In the genomic region with DNA sequence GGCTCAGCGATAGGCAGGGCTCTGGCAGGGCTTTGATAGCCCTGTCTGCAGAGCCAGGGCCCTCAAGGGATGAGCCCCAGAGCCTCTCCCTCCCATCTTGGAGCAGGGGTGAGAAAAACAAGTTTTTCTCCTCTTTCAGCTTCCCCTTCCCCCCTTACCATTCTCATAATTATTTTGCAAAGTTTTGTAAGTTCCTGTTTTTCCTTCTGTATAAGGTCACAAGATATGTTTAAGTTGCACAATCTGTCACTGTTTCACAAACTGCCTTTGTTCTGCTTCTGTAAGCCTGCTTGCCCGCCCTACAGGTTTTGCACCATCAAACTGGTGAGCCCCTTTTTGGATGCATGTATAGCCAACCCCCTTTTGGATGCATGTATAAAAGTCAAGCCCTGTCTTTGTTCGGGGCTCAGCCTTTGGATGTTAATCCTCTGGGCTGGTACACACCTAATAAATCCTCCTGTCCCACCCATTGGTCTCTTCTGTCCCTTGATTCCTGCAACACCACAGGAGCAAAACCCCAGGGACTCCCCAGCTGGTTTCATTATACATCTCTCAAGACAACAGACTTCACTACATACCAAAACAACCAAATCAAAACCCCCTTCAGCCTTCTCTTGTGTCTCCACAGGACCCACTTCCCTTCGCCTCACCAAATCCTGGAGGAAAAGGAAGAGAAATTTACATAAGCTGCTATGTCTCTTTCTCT, we compare ENCODE assay signal across 15 cellular contexts. TPM values are rescaled to one million over a fixed set of nuclear protein-coding genes. Genes with fewer than 3 reads are reported as not detected.
DNase-seq lines count a peak whose midpoint lies in the region; ATAC-seq and TF ChIP-seq lines count a peak whose summit lies in the region.
"Had no signal": no experiment of that assay in that cellular context is flagged by ENCODE, and none has a peak within 500 bp of the region (broad histone marks: within the 10 kb centered on the region; RNA-seq: fewer than 3 reads in every experiment).

No MANE protein-coding gene starts in this region.

- H3K27ac ChIP-seq in DOHH2 (ENCODE audit: low read depth, low read length): peak overlapping the region; percentile 68
- H3K27ac ChIP-seq in HCT116 (ENCODE audit: low read depth, low read length): no peak overlapping the region
- no peak overlapping the region for H3K27ac ChIP-seq in right lobe of liver
- peak overlapping the region in 2 of 5 donors; percentile 46 for H3K27ac ChIP-seq in stomach
- H3K27ac ChIP-seq: cardiac muscle cell, hepatocyte had no signal

- H3K4me1 ChIP-seq in DOHH2 (ENCODE audit: control insufficient read depth, low read length): peaks cover 32% of the 10 kb centered on the region
- no peaks in the 10 kb centered on the region for H3K4me1 ChIP-seq in HCT116 (ENCODE audit: control insufficient read depth in 1 of 2, insufficient read depth in 2 of 2, low read length in 2 of 2)
- H3K4me1 ChIP-seq in right lobe of liver: no peaks in the 10 kb centered on the region
- H3K4me1 ChIP-seq in stomach: no peaks in the 10 kb centered on the region

- H3K9me2 ChIP-seq in DOHH2 (replicated peaks; ENCODE audit: control insufficient read depth, low read length): no peaks in the 10 kb centered on the region
- no peaks in the 10 kb centered on the region for H3K9me2 ChIP-seq in HCT116 (ENCODE audit: insufficient read depth)

- TF ChIP-seq CTCF in DOHH2 (IDR thresholded peaks at IDR 0.05; ENCODE audit: low read depth, low read length, poor library complexity, severe bottlenecking) (no peak), HCT116 (IDR thresholded peaks at IDR 0.05 in 2 of 3, conservative IDR thresholded peaks at IDR 0.05 in 1 of 3; ENCODE audit: borderline replicate concordance in 1 of 3, insufficient read depth in 1 of 3, low read depth in 2 of 3, low read length in 2 of 3) (no peak), right lobe of liver (IDR thresholded peaks at IDR 0.05) (no peak), GM20000 (IDR thresholded peaks at IDR 0.05; ENCODE audit: extremely low read depth, missing control alignments) (no peak), stomach (IDR thresholded peaks at IDR 0.05) (no peak)

- no TSS peak for BruUV-seq in HCT116 (replicated peaks; lab: Mats Ljungman, UMichigan)

- H3K4me3 ChIP-seq in DOHH2 (ENCODE audit: low read length) (peak overlapping the region; percentile 15), HCT116 (replicated peaks in 1 of 2; ENCODE audit: low read depth in 1 of 2, low read length in 2 of 2) (no peak overlapping the region), right lobe of liver (no peak overlapping the region), stomach (no peak overlapping the region)
- H3K4me3 ChIP-seq: cardiac muscle cell, hepatocyte had no signal

- TF ChIP-seq EP300 in stomach (IDR thresholded peaks at IDR 0.05): no peak

- ATAC-seq in HCT116 (no peak), right lobe of liver (peak; percentile 29 to 54 (median 42))
- ATAC-seq: activated T-cell treated with anti-CD3 and anti-CD28 coated beads, Interleukin-2, amount 50 U/mL, for 4 hours; WTC11 had no signal

- CTCF ChIA-PET in HCT116 (lab: Charles Lee): no interaction called here

- H3K79me2 ChIP-seq in DOHH2 (ENCODE audit: control insufficient read depth, low read length) (no peaks in the 10 kb centered on the region), HCT116 (ENCODE audit: insufficient read depth, low read length) (no peaks in the 10 kb centered on the region)
- H3K79me2 ChIP-seq: hepatocyte had no signal

- H4K20me1 ChIP-seq in DOHH2 (ENCODE audit: control insufficient read depth, insufficient read depth, low read depth, low read length): no peaks in the 10 kb centered on the region
- H4K20me1 ChIP-seq in HCT116 (ENCODE audit: insufficient read depth): no peaks in the 10 kb centered on the region

- POLR2A ChIA-PET in HCT116 (lab: Charles Lee): no interaction called here

- RAD21 ChIA-PET in HCT116 (lab: Charles Lee; ENCODE audit: low non-redundant PET in 1 of 2, low total read pairs in 2 of 2, uncharacterized antibody in 2 of 2, unreplicated experiment in 2 of 2): no interaction called here

- no peak for TF ChIP-seq RAD21 in HCT116 (IDR thresholded peaks at IDR 0.05; ENCODE audit: low read depth)

- intact Hi-C loops in HCT116 (cut with micrococcal nuclease) (no loop called here), right lobe of liver (cut with DNase I) (no loop called here), stomach (cut with DNase I; ENCODE audit: low total_unique reads) (no loop called here)

- H3K4me2 ChIP-seq in DOHH2 (ENCODE audit: low read length) (peak overlapping the region; percentile 41), HCT116 (ENCODE audit: low read length) (no peak overlapping the region)
- H3K4me2 ChIP-seq: hepatocyte had no signal

- peaks cover 25% of the 10 kb centered on the region for H3K9me3 ChIP-seq in DOHH2 (ENCODE audit: control insufficient read depth, insufficient read depth, low read length)
- peaks cover 0 to 4% of the 10 kb centered on the region in 2 experiments; a peak in 1 of 4 replicates for H3K9me3 ChIP-seq in HCT116 (ENCODE audit: control insufficient read depth in 1 of 2, insufficient read depth in 1 of 2, low read depth in 1 of 2, low read length in 2 of 2)
- no peaks in the 10 kb centered on the region for H3K9me3 ChIP-seq in right lobe of liver
- H3K9me3 ChIP-seq in stomach: peaks cover 0 to 44% (median 27%) of the 10 kb centered on the region in 4 donors

- TF ChIP-seq POLR2A in HCT116 (IDR thresholded peaks at IDR 0.05; ENCODE audit: borderline replicate concordance, extremely low read depth, insufficient read depth, insufficient read length) (no peak), right lobe of liver (IDR thresholded peaks at IDR 0.05) (no peak), stomach (IDR thresholded peaks at IDR 0.05) (no peak)

- 69% methylated on average over 2 of the region's 4 CpGs for WGBS in right lobe of liver (ENCODE audit: insufficient coverage, low coverage, low lambda C conversion rate, missing lambda C conversion rate)
- WGBS in stomach, 5 donors: 85 to 88% (median 86%) methylated on average over 4 of the region's 4 CpGs

- no peak overlapping the region for H2AFZ ChIP-seq in HCT116 (ENCODE audit: low read depth, low read length, poor library complexity, severe bottlenecking)
- H2AFZ ChIP-seq: hepatocyte had no signal

- DNase-seq in HCT116 (ENCODE audit: low read depth, low spot score) (no peak), OCI-M1 (lab: John Stamatoyannopoulos, UW) (peak; percentile 85), right lobe of liver (no peak), GM20000 (ENCODE audit: low spot score) (no peak), DMS79 treated with DMSO at 0.1 percent for 48 hours (lab: John Stamatoyannopoulos, UW) (no peak), NCI-H2107 (lab: John Stamatoyannopoulos, UW) (no peak), stomach (no peak)
- DNase-seq: activated T-cell treated with anti-CD3 and anti-CD28 coated beads, Interleukin-2, amount 50 U/mL, for 4 hours; NCI-H345; RPMI8226; stimulated activated CD4-positive, alpha-beta T cell treated with anti-CD3 and anti-CD28 coated beads, Interleukin-2, amount 100 ng/mL, for 24 hours had no signal

- H3K36me3 ChIP-seq in DOHH2 (ENCODE audit: control insufficient read depth, low read length): peaks cover 4% of the 10 kb centered on the region; the same call in 1 of the 2 replicates
- H3K36me3 ChIP-seq in HCT116 (ENCODE audit: control insufficient read depth in 1 of 2, insufficient read depth in 2 of 2, low read length in 2 of 2): no peaks in the 10 kb centered on the region
- H3K36me3 ChIP-seq in right lobe of liver: no peaks in the 10 kb centered on the region
- no peaks in the 10 kb centered on the region for H3K36me3 ChIP-seq in stomach
- H3K36me3 ChIP-seq: cardiac muscle cell had no signal

- H3K9ac ChIP-seq in HCT116 (ENCODE audit: low read length): no peak overlapping the region

- peaks cover 6% of the 10 kb centered on the region; the same call in 1 of the 2 replicates for H3F3A ChIP-seq in DOHH2 (ENCODE audit: control insufficient read depth, insufficient read depth)

- H3K27me3 ChIP-seq in DOHH2 (ENCODE audit: control insufficient read depth, low read length): no peaks in the 10 kb centered on the region
- no peaks in the 10 kb centered on the region for H3K27me3 ChIP-seq in HCT116 (ENCODE audit: insufficient read depth, low read length)
- H3K27me3 ChIP-seq in right lobe of liver: no peaks in the 10 kb centered on the region
- no peaks in the 10 kb centered on the region for H3K27me3 ChIP-seq in stomach
- H3K27me3 ChIP-seq: cardiac muscle cell, hepatocyte had no signal

TF ChIP-seq in HCT116, 20 proteins besides CTCF, POLR2A, EP300 and RAD21:
- TF ChIP-seq JUND (IDR thresholded peaks at IDR 0.05): no peak
- peak; percentile 76; the same call in 1 of the 2 replicates for TF ChIP-seq CBX3 (IDR thresholded peaks at IDR 0.05; ENCODE audit: low read depth)

RNA-seq across cellular contexts. Expression of a gene that starts 52.5 kb away (rescaled TPM):
- 64.7 TPM for total RNA-seq in HCT116 (2021; ENCODE audit: unreplicated experiment)
- polyA plus RNA-seq in HCT116 (2012): 8.4 and 14.4 TPM in 2 replicates
- total RNA-seq in right lobe of liver: 10 to 100 TPM; 24.0 to 62.5 (median 42.8) TPM
- 100 to 1,000 TPM in 2 of 5 donors, 10 to 100 TPM in 3; 48.1 to 255 (median 80.0) TPM for total RNA-seq in stomach
- polyA plus RNA-seq in stomach: 10 to 100 TPM; 15.4 to 32.0 (median 25.8) TPM
